Comparison of ENCODE assay signal across 8 cellular contexts in genomic region chr12:88142610-88142991, GRCh38. TPM values are rescaled to one million over a fixed set of nuclear protein-coding genes. Genes with fewer than 3 reads are reported as not detected.
DNase-seq lines count a peak whose midpoint lies in the region; ATAC-seq and TF ChIP-seq lines count a peak whose summit lies in the region.

No MANE protein-coding gene starts in this region.

- H3K4me3 ChIP-seq in WERI-Rb-1 (ENCODE audit: low read depth, low read length) (peak overlapping the region; percentile 92), mucosa of rectum (ENCODE audit: low read length in 2 of 2) (peak overlapping the region; percentile 90 to 92), testis (peak overlapping the region; percentile 79 to 83)

- H3K4me1 ChIP-seq in mucosa of rectum (ENCODE audit: control insufficient read depth in 2 of 2, insufficient read depth in 2 of 2, low read length in 2 of 2) = peaks cover 12 to 15% of the 10 kb centered on the region in 2 donors
- no peaks in the 10 kb centered on the region for H3K4me1 ChIP-seq in testis

- H3K36me3 ChIP-seq in WERI-Rb-1 = no peaks in the 10 kb centered on the region; the same call in 1 of the 2 replicates
- H3K36me3 ChIP-seq in mucosa of rectum (ENCODE audit: control insufficient read depth in 2 of 2, insufficient read depth in 2 of 2, low read length in 2 of 2) = no peaks in the 10 kb centered on the region
- H3K36me3 ChIP-seq in testis (ENCODE audit: low read depth, missing control alignments) = no peaks in the 10 kb centered on the region

- H3K9me3 ChIP-seq in WERI-Rb-1 (ENCODE audit: severe bottlenecking) (no peaks in the 10 kb centered on the region), mucosa of rectum (ENCODE audit: control insufficient read depth in 2 of 2, low read length in 2 of 2) (no peaks in the 10 kb centered on the region), testis (no peaks in the 10 kb centered on the region)

- DNase-seq in NCI-H82 (lab: John Stamatoyannopoulos, UW) (peak; percentile 52), NCI-H82 treated with DMSO at 0.1 percent for 48 hours (lab: John Stamatoyannopoulos, UW; ENCODE audit: unreplicated experiment) (no peak), WERI-Rb-1 (peak; percentile 22), testis (peak; percentile 52)
- peak; percentile 23 for DNase-seq in effector CD8-positive, alpha-beta T cell (lab: John Stamatoyannopoulos, UW)

- H3K27me3 ChIP-seq in WERI-Rb-1 (ENCODE audit: insufficient read depth, low read depth, severe bottlenecking) (no peaks in the 10 kb centered on the region), mucosa of rectum (ENCODE audit: control insufficient read depth in 2 of 2, insufficient read depth in 2 of 2, low read length in 2 of 2) (no peaks in the 10 kb centered on the region), testis (no peaks in the 10 kb centered on the region)

- no peak for TF ChIP-seq POLR2A in testis (IDR thresholded peaks at IDR 0.05)

- TF ChIP-seq CTCF in WERI-Rb-1 (IDR thresholded peaks at IDR 0.05; ENCODE audit: low read depth, low read length) (no peak), testis (IDR thresholded peaks at IDR 0.05) (no peak)

- intact Hi-C loops in testis (cut with DNase I; ENCODE audit: low total_unique reads) = no loop called here

- ATAC-seq in HG03439 (IDR thresholded peaks at IDR 0.05; ENCODE audit: unreplicated experiment) = peak; percentile 7
- ATAC-seq in HG03565 (IDR thresholded peaks at IDR 0.05; ENCODE audit: unreplicated experiment) = no peak

- H3K27ac ChIP-seq in WERI-Rb-1 (peak overlapping the region; percentile 79), mucosa of rectum (ENCODE audit: low read depth in 2 of 2, low read length in 2 of 2) (peak overlapping the region; percentile 67 to 74), testis (peak overlapping the region; percentile 56 to 86)

- WGBS in testis, 2 donors = 0 to 1% methylated on average over 18 of the region's 18 CpGs

- peak overlapping the region; percentile 75 to 78 for H3K9ac ChIP-seq in mucosa of rectum (ENCODE audit: low read depth in 1 of 2, low read length in 2 of 2)

RNA-seq across cellular contexts. Expression of gene TMTC3, which starts 0.5 kb away (rescaled TPM):
- 10 to 100 TPM; 12.7 to 16.1 TPM for total RNA-seq in testis
- polyA plus RNA-seq in testis (ENCODE audit: insufficient read depth, low read depth, low replicate concordance) = 5.7 TPM

RNA-seq across cellular contexts. Expression of gene CEP290, which starts 0.7 kb away (rescaled TPM):
- 10 to 100 TPM; 46.0 to 48.5 TPM for total RNA-seq in testis
- 5.0 TPM for polyA plus RNA-seq in testis (ENCODE audit: insufficient read depth, low read depth, low replicate concordance)
